11 cellular contexts compared by ENCODE assay signal in genomic region chr7:157224627-157225026, GRCh38.
A peak's percentile ranks its signal among the peaks of the same experiment; 100 is the strongest.
DNase-seq lines count a peak whose midpoint lies in the region; ATAC-seq, FAIRE-seq and TF ChIP-seq lines count a peak whose summit lies in the region.
"Had no signal": no experiment of that assay in that cellular context is flagged by ENCODE, and none has a peak within 500 bp of the region (broad histone marks: within the 10 kb centered on the region; RNA-seq: fewer than 3 reads in every experiment).

No MANE protein-coding gene starts in this region.

- no peaks in the 10 kb centered on the region for H3K9me3 ChIP-seq in HepG2 (ENCODE audit: low read length)
- H3K9me3 ChIP-seq: HAP-1 had no signal

- ATAC-seq in HepG2 (no peak; the same call in 2 of the 3 replicates), HG03139 (IDR thresholded peaks at IDR 0.05; ENCODE audit: unreplicated experiment) (no peak), GM18502 (IDR thresholded peaks at IDR 0.05; ENCODE audit: poor library complexity, unreplicated experiment) (no peak)

- TF ChIP-seq CTCF in D721Med (IDR thresholded peaks at IDR 0.05; ENCODE audit: insufficient read depth, missing control alignments) = peak; percentile 32
- TF ChIP-seq CTCF in LNCAP (IDR thresholded peaks at IDR 0.05) = peak; percentile 64
- peak; percentile 25; the same call in 1 of the 2 replicates for TF ChIP-seq CTCF in HepG2 (CRISPR knock-in tag; IDR thresholded peaks at IDR 0.05)

- no peak overlapping the region for H2AFZ ChIP-seq in HepG2 (ENCODE audit: low read length)

- peaks cover 8 to 57% of the 10 kb centered on the region in 2 experiments; a peak in 4 of 5 replicates for H3K36me3 ChIP-seq in HepG2 (replicated peaks in 1 of 2; ENCODE audit: control insufficient read depth in 1 of 2, insufficient read depth in 2 of 2, low read length in 2 of 2)

- H3K4me2 ChIP-seq in HepG2 (ENCODE audit: low read depth, low read length) = no peak overlapping the region

- no TSS peak for BruUV-seq in HepG2 (replicated peaks; lab: Mats Ljungman, UMichigan)

- no peak for TF ChIP-seq RAD21 in HepG2 (CRISPR knock-in tag; IDR thresholded peaks at IDR 0.05)

- no peaks in the 10 kb centered on the region for H3K27me3 ChIP-seq in HepG2 (ENCODE audit: control insufficient read depth in 1 of 2, insufficient read depth in 2 of 2, low read length in 2 of 2)

- in situ Hi-C loops in HepG2 (cut with HindIII; ENCODE audit: extremely low pct_ligation_motif_present, low pct_unique_long_range_greater_than_20kb) = no loop called here

- H3K9ac ChIP-seq in HepG2 (ENCODE audit: insufficient read depth, low read depth, low read length) = no peak overlapping the region

- POLR2A ChIA-PET in HepG2 (lab: Yijun Ruan, JAX) = no interaction called here

- CTCF ChIA-PET in HepG2 (lab: Yijun Ruan, JAX; ENCODE audit: low intra/inter-chr PET ratio, low total read pairs) = no interaction called here

- no peaks in the 10 kb centered on the region for H3K79me2 ChIP-seq in HepG2 (ENCODE audit: insufficient read depth, low read length)

- H3K4me3 ChIP-seq in HepG2 (replicated peaks in 1 of 3; ENCODE audit: insufficient read depth in 1 of 3, low read depth in 2 of 3, low read length in 3 of 3) = no peak overlapping the region
- H3K4me3 ChIP-seq: HAP-1 had no signal

- intact Hi-C loops in HepG2 (cut with micrococcal nuclease; ENCODE audit: unreplicated experiment) = no loop called here

- no peaks in the 10 kb centered on the region; the same call in 1 of the 2 replicates for H4K20me1 ChIP-seq in HepG2 (ENCODE audit: insufficient read depth, low read length)

- H3K27ac ChIP-seq in HepG2 (ENCODE audit: extremely low read length, insufficient read depth, low read length) = no peak overlapping the region

- TF ChIP-seq EP300 in HepG2 (IDR thresholded peaks at IDR 0.05; ENCODE audit: low read depth in 2 of 2, low read length in 2 of 2) = no peak
- no peak for TF ChIP-seq EP300 in HepG2 (CRISPR knock-in tag; IDR thresholded peaks at IDR 0.05; ENCODE audit: borderline replicate concordance)

- no peak for DNase-seq in D721Med (ENCODE audit: insufficient read length, low spot score)
- DNase-seq in amniotic epithelial cell (ENCODE audit: low read depth) = peak; percentile 69
- DNase-seq in HepG2 (ENCODE audit: low spot score) = peak; percentile 23
- no peak for DNase-seq in stimulated activated CD4-positive, alpha-beta T cell treated with anti-CD3 and anti-CD28 coated beads, Interleukin-4, amount 100 ng/mL, for 24 hours
- no peak for DNase-seq in HTR-8/SVneo (ENCODE audit: insufficient read length, low spot score)
- DNase-seq: activated CD4-positive, CD25-positive, alpha-beta regulatory T cell; amniotic stem cell had no signal

- no peak for TF ChIP-seq POLR2A in HepG2 (IDR thresholded peaks at IDR 0.05; ENCODE audit: insufficient read depth in 1 of 2, low read depth in 2 of 2, low read length in 2 of 2)

- FAIRE-seq in D721Med (lab: Jason Lieb, UNC) (no peak), HepG2 (lab: Jason Lieb, UNC) (no peak), HTR-8/SVneo (lab: Jason Lieb, UNC) (no peak)

- WGBS in HepG2 (ENCODE audit: low lambda C conversion rate) = 92% methylated on average over 4 of the region's 4 CpGs

- no peaks in the 10 kb centered on the region for H3K4me1 ChIP-seq in HepG2 (ENCODE audit: insufficient read depth, low read length)
- H3K4me1 ChIP-seq: HAP-1 had no signal

TF ChIP-seq in HepG2, 621 proteins besides CTCF, POLR2A, EP300 and RAD21:
- TF ChIP-seq BHLHE40 (IDR thresholded peaks at IDR 0.05; ENCODE audit: low read length) (peak; percentile 60), ZNF558 (CRISPR knock-in tag; IDR thresholded peaks at IDR 0.05; ENCODE audit: borderline replicate concordance) (no peak), STAG1 (CRISPR knock-in tag; IDR thresholded peaks at IDR 0.05) (peak; percentile 36)
TF ChIP-seq in HepG2: peak in this region for 2.

Comparison
In these comparisons a context has a peak if more than half of its experiments do, and no peak if none do; other contexts are left out.
1. DNase-seq: peak in amniotic epithelial cell (single experiment) and HepG2 (single experiment); none in D721Med (single experiment), stimulated activated CD4-positive, alpha-beta T cell treated with anti-CD3 and anti-CD28 coated beads, Interleukin-4, amount 100 ng/mL, for 24 hours (single experiment) and HTR-8/SVneo (single experiment).
2. Peak in every context shown above with its lines, with median percentiles within 50 percentile points of each other: CTCF ChIP-seq.